15 cellular contexts compared by ENCODE assay signal in the genomic region with DNA sequence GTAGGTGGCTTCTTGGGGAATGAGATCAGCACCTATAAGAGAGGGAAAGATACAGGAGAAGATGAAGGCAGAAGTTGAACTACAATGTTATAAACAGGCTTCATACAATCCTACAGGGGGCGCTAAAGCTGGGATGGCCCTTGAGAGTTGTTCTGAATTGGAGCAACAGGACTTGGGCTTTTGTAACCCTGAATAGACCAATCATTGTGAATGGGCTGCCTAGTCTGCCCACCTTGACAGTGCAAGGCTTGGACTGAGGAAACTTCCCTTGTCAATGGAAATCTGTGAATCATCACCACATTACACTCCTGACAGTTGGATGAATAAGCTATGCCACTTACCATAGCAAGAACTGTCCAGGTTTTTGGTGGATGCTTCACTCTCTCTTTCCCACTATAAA.
A peak's percentile ranks its signal among the peaks of the same experiment; 100 is the strongest.
DNase-seq lines count a peak whose midpoint lies in the region; ATAC-seq and TF ChIP-seq lines count a peak whose summit lies in the region.
"Had no signal": no experiment of that assay in that cellular context is flagged by ENCODE, and none has a peak within 500 bp of the region (broad histone marks: within the 10 kb centered on the region; RNA-seq: fewer than 3 reads in every experiment).

No MANE protein-coding gene starts in this region.

- CTCF ChIA-PET in WTC11 (lab: Charles Lee): interaction anchor here (0.7 to 1.5 kb wide), 8 partner anchors 8 to 202 kb away, joined by 3 to 5 read pairs (median 3); no protein-coding TSS in a partner anchor

- 4 to 15% (median 10%) methylated on average over 1 of the region's 1 CpG for whole genome bisulfite sequencing in spleen, 5 donors

- H3K27ac Mint-ChIP-seq in WTC11: no peak overlapping the region
- H3K27ac Mint-ChIP-seq: activated naive CD8-positive, alpha-beta T cell; nephron had no signal

- H3K36me3 Mint-ChIP-seq in WTC11: no peaks in the 10 kb centered on the region
- H3K36me3 Mint-ChIP-seq: activated naive CD8-positive, alpha-beta T cell had no signal

- no peaks in the 10 kb centered on the region for H3K9me3 Mint-ChIP-seq in WTC11
- H3K9me3 Mint-ChIP-seq: nephron had no signal

- H3K27me3 Mint-ChIP-seq in WTC11 (ENCODE audit: low read depth): no peaks in the 10 kb centered on the region
- H3K27me3 Mint-ChIP-seq: activated naive CD8-positive, alpha-beta T cell had no signal

- intact Hi-C loops in spleen (cut with DNase I; ENCODE audit: low total_unique reads): no loop called here

- POLR2A ChIA-PET in WTC11 (lab: Charles Lee): no interaction called here

- TF ChIP-seq POLR2A in spleen (IDR thresholded peaks at IDR 0.05): no peak

- H3K4me3 ChIP-seq in GM06990 (replicated peaks; ENCODE audit: low read depth, low read length) (no peak overlapping the region), HFF-Myc (replicated peaks; ENCODE audit: low read depth, low read length) (no peak overlapping the region), kidney epithelial cell (ENCODE audit: low read depth, low read length) (no peak overlapping the region), spleen (no peak overlapping the region)

- H3K27me3 ChIP-seq in GM06990 (replicated peaks; ENCODE audit: control insufficient read depth, insufficient read depth, low read length) (no peaks in the 10 kb centered on the region), kidney epithelial cell (ENCODE audit: control insufficient read depth, insufficient read depth, low read length) (no peaks in the 10 kb centered on the region), spleen (replicated peaks in 1 of 7) (no peaks in the 10 kb centered on the region)

- H3K4me3 Mint-ChIP-seq in WTC11: no peak overlapping the region
- H3K4me3 Mint-ChIP-seq: activated naive CD8-positive, alpha-beta T cell; nephron had no signal

- TF ChIP-seq CTCF in GM06990 (IDR thresholded peaks at IDR 0.05; ENCODE audit: insufficient read depth, low read length, poor library complexity, severe bottlenecking) (peak; percentile 21), HFF-Myc (IDR thresholded peaks at IDR 0.05; ENCODE audit: low read depth, low read length, missing control alignments) (peak; percentile 48), WTC11 (IDR thresholded peaks at IDR 0.05) (peak; percentile 78), kidney epithelial cell (IDR thresholded peaks at IDR 0.05; ENCODE audit: insufficient read depth, low read length, poor library complexity, severe bottlenecking) (peak; percentile 45), spleen (IDR thresholded peaks at IDR 0.05 in 8 of 11, conservative IDR thresholded peaks at IDR 0.05 in 3 of 11) (no peak)

- H3K4me1 ChIP-seq in spleen: no peaks in the 10 kb centered on the region

- no peak overlapping the region for H3K27ac ChIP-seq in spleen
- H3K27ac ChIP-seq: HL-60 had no signal

- H3K4me1 Mint-ChIP-seq in WTC11: peaks cover 7% of the 10 kb centered on the region
- H3K4me1 Mint-ChIP-seq: nephron had no signal

- DNase-seq in GM06990 (ENCODE audit: extremely low read depth, insufficient read length): no peak
- DNase-seq in HFF-Myc (ENCODE audit: extremely low read depth, low read depth): no peak
- DNase-seq in WTC11 (ENCODE audit: low spot score): peak; percentile 36
- DNase-seq in kidney epithelial cell (ENCODE audit: low read depth): peak; percentile 18
- no peak for DNase-seq in spleen
- no peak for DNase-seq in NCI-H187 (lab: John Stamatoyannopoulos, UW)
- no peak for DNase-seq in pons (ENCODE audit: low spot score)
- no peak for DNase-seq in cerebellum (ENCODE audit: low spot score)
- DNase-seq: activated CD4-positive, alpha-beta T cell treated with anti-CD3 and anti-CD28 coated beads for 4 hours; GF-D8; NCI-H187 treated with DMSO at 0.1 percent for 48 hours; stimulated activated CD4-positive, alpha-beta T cell treated with anti-CD3 and anti-CD28 coated beads, Interleukin-2, amount 100 ng/mL, for 24 hours had no signal

- no peaks in the 10 kb centered on the region for H3K36me3 ChIP-seq in GM06990 (ENCODE audit: control insufficient read depth, insufficient read depth, low read length)
- no peaks in the 10 kb centered on the region for H3K36me3 ChIP-seq in kidney epithelial cell (ENCODE audit: control insufficient read depth, insufficient read depth, low read length)
- H3K36me3 ChIP-seq in spleen: no peaks in the 10 kb centered on the region

- ATAC-seq in WTC11: peak; percentile 95

- no peaks in the 10 kb centered on the region for H3K9me3 ChIP-seq in spleen

TF ChIP-seq in WTC11, 78 proteins besides CTCF, POLR2A, EP300 and RAD21:
- TF ChIP-seq NFYB (CRISPR knock-in tag; conservative IDR thresholded peaks at IDR 0.05; ENCODE audit: low read depth) (no peak), FOXJ3 (CRISPR knock-in tag; IDR thresholded peaks at IDR 0.05; ENCODE audit: borderline replicate concordance) (no peak), FOXP1 (CRISPR knock-in tag; IDR thresholded peaks at IDR 0.05; ENCODE audit: borderline replicate concordance) (no peak), ZNF671 (CRISPR knock-in tag; IDR thresholded peaks at IDR 0.05) (no peak), FOXK1 (CRISPR knock-in tag; IDR thresholded peaks at IDR 0.05) (no peak), ZNF232 (CRISPR knock-in tag; IDR thresholded peaks at IDR 0.05) (no peak), SMAD3 (CRISPR knock-in tag; IDR thresholded peaks at IDR 0.05; ENCODE audit: borderline replicate concordance) (no peak), RELA (CRISPR knock-in tag; IDR thresholded peaks at IDR 0.05; ENCODE audit: borderline replicate concordance) (no peak), MYBL2 (CRISPR knock-in tag; IDR thresholded peaks at IDR 0.05) (no peak), HMGA2 (CRISPR knock-in tag; IDR thresholded peaks at IDR 0.05) (no peak), SMAD4 (CRISPR knock-in tag; IDR thresholded peaks at IDR 0.05) (no peak), ZNF423 (CRISPR knock-in tag; IDR thresholded peaks at IDR 0.05) (no peak)
- TF ChIP-seq, protein P1, sequence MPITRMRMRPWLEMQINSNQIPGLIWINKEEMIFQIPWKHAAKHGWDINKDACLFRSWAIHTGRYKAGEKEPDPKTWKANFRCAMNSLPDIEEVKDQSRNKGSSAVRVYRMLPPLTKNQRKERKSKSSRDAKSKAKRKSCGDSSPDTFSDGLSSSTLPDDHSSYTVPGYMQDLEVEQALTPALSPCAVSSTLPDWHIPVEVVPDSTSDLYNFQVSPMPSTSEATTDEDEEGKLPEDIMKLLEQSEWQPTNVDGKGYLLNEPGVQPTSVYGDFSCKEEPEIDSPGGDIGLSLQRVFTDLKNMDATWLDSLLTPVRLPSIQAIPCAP (CRISPR knock-in tag; IDR thresholded peaks at IDR 0.05): no peak
- TF ChIP-seq, protein P2, sequence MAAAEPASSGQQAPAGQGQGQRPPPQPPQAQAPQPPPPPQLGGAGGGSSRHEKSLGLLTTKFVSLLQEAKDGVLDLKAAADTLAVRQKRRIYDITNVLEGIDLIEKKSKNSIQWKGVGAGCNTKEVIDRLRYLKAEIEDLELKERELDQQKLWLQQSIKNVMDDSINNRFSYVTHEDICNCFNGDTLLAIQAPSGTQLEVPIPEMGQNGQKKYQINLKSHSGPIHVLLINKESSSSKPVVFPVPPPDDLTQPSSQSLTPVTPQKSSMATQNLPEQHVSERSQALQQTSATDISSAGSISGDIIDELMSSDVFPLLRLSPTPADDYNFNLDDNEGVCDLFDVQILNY (CRISPR knock-in tag; IDR thresholded peaks at IDR 0.05): no peak
- TF ChIP-seq, protein P3, sequence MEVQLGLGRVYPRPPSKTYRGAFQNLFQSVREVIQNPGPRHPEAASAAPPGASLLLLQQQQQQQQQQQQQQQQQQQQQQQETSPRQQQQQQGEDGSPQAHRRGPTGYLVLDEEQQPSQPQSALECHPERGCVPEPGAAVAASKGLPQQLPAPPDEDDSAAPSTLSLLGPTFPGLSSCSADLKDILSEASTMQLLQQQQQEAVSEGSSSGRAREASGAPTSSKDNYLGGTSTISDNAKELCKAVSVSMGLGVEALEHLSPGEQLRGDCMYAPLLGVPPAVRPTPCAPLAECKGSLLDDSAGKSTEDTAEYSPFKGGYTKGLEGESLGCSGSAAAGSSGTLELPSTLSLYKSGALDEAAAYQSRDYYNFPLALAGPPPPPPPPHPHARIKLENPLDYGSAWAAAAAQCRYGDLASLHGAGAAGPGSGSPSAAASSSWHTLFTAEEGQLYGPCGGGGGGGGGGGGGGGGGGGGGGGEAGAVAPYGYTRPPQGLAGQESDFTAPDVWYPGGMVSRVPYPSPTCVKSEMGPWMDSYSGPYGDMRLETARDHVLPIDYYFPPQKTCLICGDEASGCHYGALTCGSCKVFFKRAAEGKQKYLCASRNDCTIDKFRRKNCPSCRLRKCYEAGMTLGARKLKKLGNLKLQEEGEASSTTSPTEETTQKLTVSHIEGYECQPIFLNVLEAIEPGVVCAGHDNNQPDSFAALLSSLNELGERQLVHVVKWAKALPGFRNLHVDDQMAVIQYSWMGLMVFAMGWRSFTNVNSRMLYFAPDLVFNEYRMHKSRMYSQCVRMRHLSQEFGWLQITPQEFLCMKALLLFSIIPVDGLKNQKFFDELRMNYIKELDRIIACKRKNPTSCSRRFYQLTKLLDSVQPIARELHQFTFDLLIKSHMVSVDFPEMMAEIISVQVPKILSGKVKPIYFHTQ (CRISPR knock-in tag; IDR thresholded peaks at IDR 0.05): no peak
- TF ChIP-seq, protein P4, sequence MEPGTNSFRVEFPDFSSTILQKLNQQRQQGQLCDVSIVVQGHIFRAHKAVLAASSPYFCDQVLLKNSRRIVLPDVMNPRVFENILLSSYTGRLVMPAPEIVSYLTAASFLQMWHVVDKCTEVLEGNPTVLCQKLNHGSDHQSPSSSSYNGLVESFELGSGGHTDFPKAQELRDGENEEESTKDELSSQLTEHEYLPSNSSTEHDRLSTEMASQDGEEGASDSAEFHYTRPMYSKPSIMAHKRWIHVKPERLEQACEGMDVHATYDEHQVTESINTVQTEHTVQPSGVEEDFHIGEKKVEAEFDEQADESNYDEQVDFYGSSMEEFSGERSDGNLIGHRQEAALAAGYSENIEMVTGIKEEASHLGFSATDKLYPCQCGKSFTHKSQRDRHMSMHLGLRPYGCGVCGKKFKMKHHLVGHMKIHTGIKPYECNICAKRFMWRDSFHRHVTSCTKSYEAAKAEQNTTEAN (CRISPR knock-in tag; IDR thresholded peaks at IDR 0.05): no peak
- TF ChIP-seq, protein P5, sequence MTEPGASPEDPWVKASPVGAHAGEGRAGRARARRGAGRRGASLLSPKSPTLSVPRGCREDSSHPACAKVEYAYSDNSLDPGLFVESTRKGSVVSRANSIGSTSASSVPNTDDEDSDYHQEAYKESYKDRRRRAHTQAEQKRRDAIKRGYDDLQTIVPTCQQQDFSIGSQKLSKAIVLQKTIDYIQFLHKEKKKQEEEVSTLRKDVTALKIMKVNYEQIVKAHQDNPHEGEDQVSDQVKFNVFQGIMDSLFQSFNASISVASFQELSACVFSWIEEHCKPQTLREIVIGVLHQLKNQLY (CRISPR knock-in tag; IDR thresholded peaks at IDR 0.05): no peak
TF ChIP-seq in WTC11: peak in this region for 0.

Comparison
In these comparisons a context has a peak if more than half of its experiments do, and no peak if none do; other contexts are left out.
1. DNase-seq: peak in WTC11 (single experiment) and kidney epithelial cell (single experiment); none in GM06990 (single experiment), HFF-Myc (single experiment), spleen (single experiment), NCI-H187 (0 of 2), pons (single experiment) and cerebellum (single experiment).
2. CTCF ChIP-seq: peak in GM06990 (single experiment), HFF-Myc (single experiment), WTC11 (single experiment) and kidney epithelial cell (single experiment); none in spleen (0 of 11).